15 cellular contexts compared by ENCODE assay signal in genomic region chr6:31882344-31882743, GRCh38. TPM values are rescaled to one million over a fixed set of nuclear protein-coding genes. Genes with fewer than 3 reads are reported as not detected.
DNase-seq lines count a peak whose midpoint lies in the region; ATAC-seq and TF ChIP-seq lines count a peak whose summit lies in the region.
"Had no signal": no experiment of that assay in that cellular context is flagged by ENCODE, and none has a peak within 500 bp of the region (broad histone marks: within the 10 kb centered on the region; RNA-seq: fewer than 3 reads in every experiment).

No MANE protein-coding gene starts in this region.

- no peak for TF ChIP-seq CTCF in AG10803 (conservative IDR thresholded peaks at IDR 0.05; ENCODE audit: low read length)

- H3K36me3 ChIP-seq in H7 (replicated peaks; ENCODE audit: control insufficient read depth, insufficient read depth, low read length) = peaks cover 52% of the 10 kb centered on the region

- DNase-seq in AG10803 (ENCODE audit: low read depth) = peak; percentile 14
- DNase-seq in H7 = peak; percentile 36
- peak; percentile 83 for DNase-seq in SHP77 treated with DMSO at 0.1 percent for 48 hours (lab: John Stamatoyannopoulos, UW)
- peak; percentile 75 for DNase-seq in hepatic stellate cell (ENCODE audit: low spot score)
- DNase-seq in NAMALWA (ENCODE audit: low spot score) = no peak
- DNase-seq in SW480 (ENCODE audit: low spot score) = no peak
- DNase-seq: activated CD4-positive, alpha-beta T cell treated with anti-CD3 and anti-CD28 coated beads, Interleukin-2, amount 50 U/mL, for 1 hour; activated naive CD8-positive, alpha-beta T cell treated with anti-CD3 and anti-CD28 coated beads, Interleukin-2, amount 50 U/mL, for 24 hours; activated T-cell treated with anti-CD3 and anti-CD28 coated beads, Interleukin-2, amount 50 U/mL, for 4 hours; KG1; tibial artery had no signal

- H3K27me3 ChIP-seq in H7 (ENCODE audit: control insufficient read depth, insufficient read depth, low read length) = no peaks in the 10 kb centered on the region
- H3K27me3 ChIP-seq: BLaER1, tibial artery had no signal

- ATAC-seq in GM21423 (IDR thresholded peaks at IDR 0.05; ENCODE audit: unreplicated experiment) (no peak), HG03457 (IDR thresholded peaks at IDR 0.05; ENCODE audit: unreplicated experiment) (no peak)
- ATAC-seq: activated naive CD8-positive, alpha-beta T cell treated with anti-CD3 and anti-CD28 coated beads, Interleukin-2, amount 50 U/mL, for 24 hours; activated T-cell treated with anti-CD3 and anti-CD28 coated beads, Interleukin-2, amount 50 U/mL, for 4 hours; HCT116 had no signal

- no peak overlapping the region for H3K4me3 ChIP-seq in AG10803 (ENCODE audit: low read length)
- H3K4me3 ChIP-seq in H7 (ENCODE audit: insufficient read depth, low read depth, low read length) = no peak overlapping the region
- H3K4me3 ChIP-seq: BLaER1, tibial artery had no signal

RNA-seq across cellular contexts. Expression of gene SLC44A4, which starts 3.5 kb away (rescaled TPM):
- total RNA-seq in H7 (2014; rRNA removed; shearing (Covaris generic)) = 0.42 and 0.48 TPM in 2 replicates

RNA-seq across cellular contexts. Expression of gene EHMT2, which starts 15.2 kb away (rescaled TPM):
- 134 and 136 TPM in 2 replicates for total RNA-seq in H7 (2014; rRNA removed; shearing (Covaris generic))

RNA-seq across cellular contexts. Expression of gene ZBTB12, which starts 19.5 kb away (rescaled TPM):
- 7.9 and 8.7 TPM in 2 replicates for total RNA-seq in H7 (2014; rRNA removed; shearing (Covaris generic))

RNA-seq across cellular contexts. Expression of gene NEU1, which starts 19.7 kb away (rescaled TPM):
- 56.2 and 58.6 TPM in 2 replicates for total RNA-seq in H7 (2014; rRNA removed; shearing (Covaris generic))

RNA-seq across cellular contexts. Expression of gene C2, which starts 45.2 kb away (rescaled TPM):
- total RNA-seq in H7 (2014; rRNA removed; shearing (Covaris generic)) = 0.63 and 1.7 TPM in 2 replicates

Comparison
In these comparisons a context has a peak if more than half of its experiments do, and no peak if none do; other contexts are left out.
1. DNase-seq: peak in AG10803 (single experiment), H7 (single experiment), SHP77 treated with DMSO at 0.1 percent for 48 hours (single experiment) and hepatic stellate cell (single experiment); none in NAMALWA (single experiment) and SW480 (single experiment).